Comparison of ENCODE assay signal across 32 cellular contexts in the genomic region with DNA sequence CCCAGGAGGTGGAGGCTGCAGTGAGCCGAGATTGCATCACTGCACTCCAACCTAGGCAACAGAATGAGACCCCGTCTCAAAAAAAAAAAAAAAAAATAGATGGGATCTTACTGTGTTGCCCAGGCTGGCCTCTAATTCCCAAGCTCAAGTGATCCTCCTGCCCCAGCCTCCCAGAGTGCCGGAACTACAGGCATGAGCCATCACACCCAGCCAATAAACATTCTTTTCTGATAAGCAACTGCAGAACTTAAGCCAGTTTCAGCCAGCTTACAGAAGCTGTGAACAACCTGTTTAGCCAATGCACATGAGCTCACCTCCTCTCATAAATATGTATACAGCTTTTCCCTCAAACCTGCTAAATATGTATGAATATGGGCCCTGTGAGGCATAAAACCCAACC. TPM values are rescaled to one million over a fixed set of nuclear protein-coding genes. Genes with fewer than 3 reads are reported as not detected.
A peak's percentile ranks its signal among the peaks of the same experiment; 100 is the strongest.
DNase-seq lines count a peak whose midpoint lies in the region; ATAC-seq and TF ChIP-seq lines count a peak whose summit lies in the region.
"Had no signal": no experiment of that assay in that cellular context is flagged by ENCODE, and none has a peak within 500 bp of the region (broad histone marks: within the 10 kb centered on the region; RNA-seq: fewer than 3 reads in every experiment).

No MANE protein-coding gene starts in this region.

- intact Hi-C loops in mammary epithelial cell (cut with micrococcal nuclease), result no loop called here
- intact Hi-C loops in breast epithelium (cut with DNase I; ENCODE audit: low total_unique reads), result no loop called here

- H3K27ac ChIP-seq in mammary epithelial cell (ENCODE audit: insufficient read depth, low read depth, low read length) (no peak overlapping the region), breast epithelium (no peak overlapping the region)
- H3K27ac ChIP-seq: brain microvascular endothelial cell, dorsolateral prefrontal cortex, psoas muscle had no signal

- DNase-seq in mammary epithelial cell (peak; percentile 25), breast epithelium (ENCODE audit: low spot score in 2 of 2) (no peak), NCI-H526 treated with DMSO at 0.1 percent for 48 hours (lab: John Stamatoyannopoulos, UW) (peak; percentile 3), astrocyte of the hippocampus (ENCODE audit: low read depth, low spot score) (peak; percentile 21), renal cortical epithelial cell (ENCODE audit: low read depth) (peak; percentile 47)
- no peak for DNase-seq in activated T-cell treated with anti-CD3 and anti-CD28 coated beads, Interleukin-2, amount 50 U/mL, for 1 hour
- DNase-seq: ACHN; activated CD4-positive, alpha-beta T cell treated with anti-CD3 and anti-CD28 coated beads for 36 hours; activated naive CD4-positive, alpha-beta T cell treated with anti-CD3 and anti-CD28 coated beads for 36 hours; activated T-cell treated with anti-CD3 and anti-CD28 coated beads, Interleukin-2, amount 50 U/mL, for 48 hours; amniotic stem cell; BE2C; brain microvascular endothelial cell; CD8-positive, alpha-beta memory T cell; DMS153; dorsolateral prefrontal cortex; H9; Kasumi-1; kidney glomerular epithelial cell; NCI-H1436; NCI-H226; NCI-H748 treated with DMSO at 0.1 percent for 48 hours; RPMI8226; stimulated activated CD4-positive, alpha-beta T cell treated with anti-CD3 and anti-CD28 coated beads, Interleukin-4, amount 100 ng/mL, for 24 hours had no signal

- H3K9ac ChIP-seq in mammary epithelial cell (ENCODE audit: insufficient read depth, low read length), result no peak overlapping the region

- H3K79me2 ChIP-seq in mammary epithelial cell (ENCODE audit: insufficient read depth, low read length), result peaks cover 14% of the 10 kb centered on the region

- no peak overlapping the region for H3K4me2 ChIP-seq in mammary epithelial cell (ENCODE audit: insufficient read depth, low read depth, low read length)

- in situ Hi-C loops in mammary epithelial cell (cut with MboI; ENCODE audit: low sequenced_read_pairs in 2 of 2), result no loop called here

- BruUV-seq in mammary epithelial cell (replicated peaks; lab: Mats Ljungman, UMichigan), result no TSS peak

- no peak for TF ChIP-seq POLR2A in breast epithelium (IDR thresholded peaks at IDR 0.05)

- H3K36me3 ChIP-seq in mammary epithelial cell (ENCODE audit: insufficient read depth, low read length) (peaks cover 3% of the 10 kb centered on the region), breast epithelium (no peaks in the 10 kb centered on the region)

- no peak overlapping the region for H2AFZ ChIP-seq in mammary epithelial cell (ENCODE audit: low read depth, low read length)

- CTCF ChIA-PET in mammary epithelial cell (lab: Charles Lee; ENCODE audit: low non-redundant PET), result no interaction called here

- H3K27me3 ChIP-seq in mammary epithelial cell (ENCODE audit: insufficient read depth, low read length) (no peaks in the 10 kb centered on the region), breast epithelium (no peaks in the 10 kb centered on the region)
- H3K27me3 ChIP-seq: BE2C, brain microvascular endothelial cell, dorsolateral prefrontal cortex, thyroid gland had no signal

- dilution Hi-C loops in mammary epithelial cell (cut with HindIII; ENCODE audit: low sequenced_read_pairs), result no loop called here

- H3K4me3 ChIP-seq in mammary epithelial cell (replicated peaks in 1 of 3; ENCODE audit: insufficient read depth in 1 of 3, low read depth in 2 of 3, low read length in 3 of 3), result no peak overlapping the region
- no peak overlapping the region for H3K4me3 ChIP-seq in breast epithelium
- H3K4me3 ChIP-seq: dorsolateral prefrontal cortex, lower lobe of right lung, psoas muscle, thyroid gland had no signal

- TF ChIP-seq CTCF in mammary epithelial cell (conservative IDR thresholded peaks at IDR 0.05 in 1 of 2, IDR thresholded peaks at IDR 0.05 in 1 of 2; ENCODE audit: extremely low read depth in 1 of 2, insufficient read depth in 1 of 2, low read depth in 1 of 2, low read length in 2 of 2) (no peak), breast epithelium (IDR thresholded peaks at IDR 0.05) (no peak)

- ATAC-seq in HG03439 (IDR thresholded peaks at IDR 0.05; ENCODE audit: unreplicated experiment) (no peak), HG02870 (IDR thresholded peaks at IDR 0.05; ENCODE audit: unreplicated experiment) (no peak)
- ATAC-seq: activated CD4-positive, alpha-beta T cell treated with anti-CD3 and anti-CD28 coated beads for 36 hours; naive thymus-derived CD8-positive, alpha-beta T cell; psoas muscle had no signal

- WGBS in mammary epithelial cell (ENCODE audit: low coverage, missing lambda C conversion rate), result 100% methylated on average over 1 of the region's 3 CpGs

- no peaks in the 10 kb centered on the region for H4K20me1 ChIP-seq in mammary epithelial cell (ENCODE audit: insufficient read depth, low read length)

- H3K9me3 ChIP-seq in mammary epithelial cell (replicated peaks; ENCODE audit: insufficient read depth, low read length) (no peaks in the 10 kb centered on the region), breast epithelium (no peaks in the 10 kb centered on the region)
- H3K9me3 ChIP-seq: BE2C, lower lobe of right lung, psoas muscle, thyroid gland had no signal

- peaks cover 11% of the 10 kb centered on the region for H3K4me1 ChIP-seq in mammary epithelial cell (ENCODE audit: insufficient read depth, low read length)
- H3K4me1 ChIP-seq in breast epithelium, result no peaks in the 10 kb centered on the region
- H3K4me1 ChIP-seq: BE2C had no signal

RNA-seq across cellular contexts. Expression of a gene that starts 3.1 kb away (rescaled TPM):
- total RNA-seq in mammary epithelial cell (10 to 100 TPM; 19.3 to 24.5 TPM), breast epithelium (10 to 100 TPM; 29.0 to 34.4 (median 33.8) TPM), renal cortical epithelial cell (17.0 and 53.1 TPM in 2 replicates)
- polyA plus RNA-seq in mammary epithelial cell, result 15.5 TPM
- 29.7 TPM for polyA minus RNA-seq in mammary epithelial cell

RNA-seq across cellular contexts. Expression of a gene that starts 35.9 kb away (rescaled TPM):
- total RNA-seq in mammary epithelial cell, result 100 to 1,000 TPM; 106 to 133 TPM
- 91.6 TPM for polyA plus RNA-seq in mammary epithelial cell
- polyA minus RNA-seq in mammary epithelial cell, result 189 TPM
- total RNA-seq in breast epithelium, result 10 to 100 TPM; 51.4 to 64.9 (median 62.1) TPM
- 56.6 and 80.5 TPM in 2 replicates for total RNA-seq in renal cortical epithelial cell

RNA-seq across cellular contexts. Expression of a gene that starts 46.9 kb away (rescaled TPM):
- total RNA-seq in mammary epithelial cell (not detected), breast epithelium (1 to 10 TPM in 2 of 3 donors, under 1 TPM in 1; 0.88 to 2.3 (median 1.6) TPM), renal cortical epithelial cell (not detected in 2 replicates)
- polyA plus RNA-seq in mammary epithelial cell, result 0.08 TPM
- not detected for polyA minus RNA-seq in mammary epithelial cell
- total RNA-seq: frontal cortex; naive thymus-derived CD8-positive, alpha-beta T cell; SK-MEL-5; thyroid gland had no signal
- polyA plus RNA-seq: CD8-positive, alpha-beta memory T cell; naive thymus-derived CD8-positive, alpha-beta T cell had no signal

Comparison
In these comparisons a context has a peak if more than half of its experiments do, and no peak if none do; other contexts are left out.
1. DNase-seq: peak in mammary epithelial cell (single experiment), NCI-H526 treated with DMSO at 0.1 percent for 48 hours (single experiment), astrocyte of the hippocampus (single experiment) and renal cortical epithelial cell (single experiment); none in breast epithelium (0 of 2) and activated T-cell treated with anti-CD3 and anti-CD28 coated beads, Interleukin-2, amount 50 U/mL, for 1 hour (single experiment).